Comparison of ENCODE assay signal across 10 cellular contexts in genomic region chr2:183998797-183999190, GRCh38.
DNase-seq lines count a peak whose midpoint lies in the region; ATAC-seq and TF ChIP-seq lines count a peak whose summit lies in the region.
"Had no signal": no experiment of that assay in that cellular context is flagged by ENCODE, and none has a peak within 500 bp of the region (broad histone marks: within the 10 kb centered on the region; RNA-seq: fewer than 3 reads in every experiment).

No MANE protein-coding gene starts in this region.

- no peak for TF ChIP-seq POLR2A in esophagus muscularis mucosa (IDR thresholded peaks at IDR 0.05; ENCODE audit: low read depth)

- peak; percentile 11 for DNase-seq in adipocyte (ENCODE audit: low read depth)
- DNase-seq in posterior vena cava (ENCODE audit: low spot score), result no peak
- DNase-seq in NCI-H1105 treated with DMSO at 0.1 percent for 48 hours (lab: John Stamatoyannopoulos, UW), result no peak
- no peak for DNase-seq in immature natural killer cell
- DNase-seq in esophagus muscularis mucosa (ENCODE audit: extremely low spot score), result no peak
- DNase-seq: BE2C, substantia nigra had no signal

- H3K9me3 Mint-ChIP-seq in immature natural killer cell, result peaks cover 13 to 42% (median 21%) of the 10 kb centered on the region in 6 donors

- H3K27me3 ChIP-seq in adipocyte (replicated peaks; ENCODE audit: control insufficient read depth, insufficient read depth, low read length) (no peaks in the 10 kb centered on the region), esophagus muscularis mucosa (no peaks in the 10 kb centered on the region)
- H3K27me3 ChIP-seq: BE2C had no signal

- H3K4me1 ChIP-seq in adipocyte (ENCODE audit: control insufficient read depth, insufficient read depth, low read length), result no peaks in the 10 kb centered on the region
- H3K4me1 ChIP-seq in esophagus muscularis mucosa, result peaks cover 0 to 4% (median 2%) of the 10 kb centered on the region in 4 donors
- H3K4me1 ChIP-seq: BE2C had no signal

- H3K27ac Mint-ChIP-seq in immature natural killer cell, result no peak overlapping the region

- no peak overlapping the region for H3K9ac ChIP-seq in adipocyte (ENCODE audit: low read length)

- no peak overlapping the region for H3K4me3 Mint-ChIP-seq in immature natural killer cell

- no peaks in the 10 kb centered on the region for H3K36me3 Mint-ChIP-seq in immature natural killer cell

- TF ChIP-seq EP300 in esophagus muscularis mucosa (IDR thresholded peaks at IDR 0.05), result no peak

- no peak overlapping the region for H3K4me3 ChIP-seq in adipocyte (ENCODE audit: low read length)
- no peak overlapping the region for H3K4me3 ChIP-seq in esophagus muscularis mucosa

- no peaks in the 10 kb centered on the region for H3K4me1 Mint-ChIP-seq in immature natural killer cell

- WGBS in esophagus muscularis mucosa, result 53% methylated on average over 1 of the region's 1 CpG

- no peaks in the 10 kb centered on the region for H3K36me3 ChIP-seq in adipocyte (ENCODE audit: control insufficient read depth, insufficient read depth, low read length, severe bottlenecking)
- no peaks in the 10 kb centered on the region for H3K36me3 ChIP-seq in esophagus muscularis mucosa
- H3K36me3 ChIP-seq: BE2C had no signal

- H3K27ac ChIP-seq in esophagus muscularis mucosa (replicated peaks in 1 of 4), result no peak overlapping the region

- no peaks in the 10 kb centered on the region for H3K9me3 ChIP-seq in adipocyte (ENCODE audit: control insufficient read depth, low read length)
- H3K9me3 ChIP-seq in esophagus muscularis mucosa, result no peaks in the 10 kb centered on the region
- H3K9me3 ChIP-seq: BE2C had no signal

- no peak for TF ChIP-seq CTCF in esophagus muscularis mucosa (IDR thresholded peaks at IDR 0.05)

- intact Hi-C loops in posterior vena cava (cut with DNase I) (no loop called here), esophagus muscularis mucosa (cut with DNase I) (no loop called here)

- peaks cover 0 to 2% (median 0%) of the 10 kb centered on the region in 3 donors for H3K27me3 Mint-ChIP-seq in immature natural killer cell (ENCODE audit: low read depth in 3 of 3)

- ATAC-seq in GM18858 (IDR thresholded peaks at IDR 0.05; ENCODE audit: unreplicated experiment) (peak; percentile 13), GM21526 (IDR thresholded peaks at IDR 0.05; ENCODE audit: low FRiP score, unreplicated experiment) (peak; percentile 22), HG03064 (IDR thresholded peaks at IDR 0.05; ENCODE audit: low read depth, unreplicated experiment) (peak; percentile 22)
